In the genomic region with DNA sequence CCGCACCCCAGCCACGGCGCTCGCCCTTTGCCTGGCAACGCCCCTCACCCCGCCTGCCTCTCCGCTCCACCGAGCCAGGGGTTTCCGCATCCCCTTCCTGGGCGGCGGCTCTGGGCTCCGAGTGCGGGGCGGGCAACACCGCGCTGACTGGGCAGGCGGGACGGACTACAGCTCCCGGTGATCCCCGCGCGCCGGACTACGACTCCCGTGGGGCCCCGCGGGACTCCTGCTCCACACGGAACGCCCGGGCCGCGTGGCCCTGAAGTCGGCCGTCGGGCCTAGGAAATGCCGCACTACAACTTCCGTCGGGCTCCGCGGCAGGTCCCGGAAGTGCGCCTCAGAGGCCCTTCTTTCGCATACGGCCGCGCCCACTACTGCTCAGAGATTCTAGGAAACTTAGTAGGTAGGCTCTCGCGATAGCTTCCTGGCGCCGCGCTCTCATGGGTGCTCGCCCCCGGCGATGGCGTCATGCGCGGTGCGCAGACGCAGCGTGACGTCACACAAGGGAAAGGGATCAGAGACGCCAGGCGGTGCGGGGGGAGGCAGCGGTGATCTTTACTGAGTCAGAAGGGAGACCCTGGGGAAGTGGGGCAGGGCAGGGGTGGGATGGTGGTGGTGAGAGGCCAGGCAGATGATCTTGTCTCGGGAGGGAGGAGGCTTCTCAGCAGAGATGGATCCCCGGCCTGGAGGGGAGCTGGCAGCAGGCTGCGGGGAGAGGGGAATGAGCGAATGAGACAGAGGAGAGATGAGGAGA, we compare ENCODE assay signal across 8 cellular contexts. TPM values are rescaled to one million over a fixed set of nuclear protein-coding genes. Genes with fewer than 3 reads are reported as not detected.
DNase-seq lines count a peak whose midpoint lies in the region; ATAC-seq and TF ChIP-seq lines count a peak whose summit lies in the region.

A gene with protein sequence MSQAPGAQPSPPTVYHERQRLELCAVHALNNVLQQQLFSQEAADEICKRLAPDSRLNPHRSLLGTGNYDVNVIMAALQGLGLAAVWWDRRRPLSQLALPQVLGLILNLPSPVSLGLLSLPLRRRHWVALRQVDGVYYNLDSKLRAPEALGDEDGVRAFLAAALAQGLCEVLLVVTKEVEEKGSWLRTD (minus strand): TSS at position 123 of the 754 bp plus-strand sequence. CDS start 760 bp downstream, outside the sequence.

- peak; percentile 75 for ATAC-seq in GM19468 (IDR thresholded peaks at IDR 0.05; ENCODE audit: extremely low read depth, unreplicated experiment)
- peak; percentile 97 for ATAC-seq in lung (ENCODE audit: insufficient read depth, low FRiP score)

- no peaks in the 10 kb centered on the region for H3K9me3 ChIP-seq in CD8-positive, alpha-beta memory T cell (ENCODE audit: low read length)
- H3K9me3 ChIP-seq in lung (ENCODE audit: control insufficient read depth in 2 of 2, insufficient read depth in 1 of 2, low read length in 1 of 2), result peaks cover 0 to 2% of the 10 kb centered on the region in 2 donors

- WGBS in lung, 2 donors, result 2% methylated on average over 65 to 69 of the region's 69 CpGs

- CTCF ChIA-PET in CD8-positive, alpha-beta memory T cell (lab: Charles Lee), result interaction anchor here (1.5 to 1.9 kb wide), 2 partner anchors 50 to 154 kb away, joined by 3 to 6 read pairs; no protein-coding TSS in a partner anchor
- CTCF ChIA-PET in activated CD8-positive, alpha-beta memory T cell treated with anti-CD3 and anti-CD28 coated beads for 36 hours (lab: Charles Lee), result interaction anchor here (0.6 to 2.5 kb wide), 3 partner anchors 32 to 127 kb away, joined by 3 to 9 read pairs (median 3); no protein-coding TSS in a partner anchor

- peak; percentile 7 for TF ChIP-seq CTCF in lung (IDR thresholded peaks at IDR 0.05; ENCODE audit: control extremely low read depth, extremely low read depth)

- H3K4me3 Mint-ChIP-seq in CD8-positive, alpha-beta memory T cell, result peak within 1 kb of the TSS; percentile 66 to 94 (median 89)

- peaks cover 13 to 22% (median 15%) of the 10 kb centered on the region in 3 donors for H3K4me1 Mint-ChIP-seq in CD8-positive, alpha-beta memory T cell

- POLR2A ChIA-PET in CD8-positive, alpha-beta memory T cell (lab: Charles Lee), result interaction anchor here (0.6 to 1.8 kb wide), 5 partner anchors 34 to 294 kb away, joined by 4 to 9 read pairs (median 9); a partner anchor contains a TSS
- POLR2A ChIA-PET in activated CD8-positive, alpha-beta memory T cell treated with anti-CD3 and anti-CD28 coated beads for 36 hours (lab: Charles Lee), result interaction anchor here (1.3 kb wide), 1 partner anchor 135 kb away, joined by 4 read pairs; a partner anchor contains a TSS

- H3K36me3 Mint-ChIP-seq in CD8-positive, alpha-beta memory T cell, result peaks cover 0 to 18% (median 0%) of the 10 kb centered on the region in 3 donors

- no peaks in the 10 kb centered on the region for H3K36me3 ChIP-seq in CD8-positive, alpha-beta memory T cell (ENCODE audit: insufficient read depth, low read length)
- peaks cover 0 to 2% of the 10 kb centered on the region in 2 donors for H3K36me3 ChIP-seq in lung (ENCODE audit: control insufficient read depth in 2 of 2, insufficient read depth in 2 of 2, low read length in 2 of 2)

- H3K27ac Mint-ChIP-seq in CD8-positive, alpha-beta memory T cell, result peak within 1 kb of the TSS; percentile 70 to 100 (median 98)

- peak within 1 kb of the TSS; percentile 76 for H3K4me3 ChIP-seq in CD8-positive, alpha-beta memory T cell (ENCODE audit: low read length)
- H3K4me3 ChIP-seq in lung, result peak within 1 kb of the TSS; percentile 71

- peak within 1 kb of the TSS; percentile 90 for H3K27ac ChIP-seq in CD8-positive, alpha-beta memory T cell (ENCODE audit: low read depth, low read length)
- H3K27ac ChIP-seq in lung (ENCODE audit: low read depth in 1 of 2, low read length in 1 of 2), result peak within 1 kb of the TSS; percentile 66 to 71

- H3K4me1 ChIP-seq in CD8-positive, alpha-beta memory T cell (ENCODE audit: insufficient read depth, low read length), result peaks cover 15% of the 10 kb centered on the region
- H3K4me1 ChIP-seq in lung (ENCODE audit: control insufficient read depth in 2 of 2, insufficient read depth in 2 of 2, low read length in 2 of 2), result peaks cover 0 to 4% of the 10 kb centered on the region in 2 donors

- peaks cover 5 to 6% of the 10 kb centered on the region in 2 donors for H3K27me3 Mint-ChIP-seq in CD8-positive, alpha-beta memory T cell

- no peaks in the 10 kb centered on the region for H3K27me3 ChIP-seq in CD8-positive, alpha-beta memory T cell (ENCODE audit: insufficient read depth, low read length, poor library complexity, severe bottlenecking)
- H3K27me3 ChIP-seq in lung (ENCODE audit: control insufficient read depth, insufficient read depth), result no peaks in the 10 kb centered on the region

- no peaks in the 10 kb centered on the region for H3K9me3 Mint-ChIP-seq in CD8-positive, alpha-beta memory T cell

- peak; percentile 94 to 99 (median 96) for DNase-seq in CD8-positive, alpha-beta memory T cell
- DNase-seq in HT-29 (ENCODE audit: low spot score), result peak; percentile 100
- peak; percentile 99 to 100 for DNase-seq in NOMO-1 (lab: John Stamatoyannopoulos, UW; ENCODE audit: unreplicated experiment in 2 of 2)
- DNase-seq in effector CD8-positive, alpha-beta T cell (lab: John Stamatoyannopoulos, UW), result peak; percentile 95
- peak; percentile 96 for DNase-seq in lung (ENCODE audit: low spot score)
- DNase-seq in stimulated activated CD4-positive, alpha-beta T cell treated with anti-CD3 and anti-CD28 coated beads, TNF-alpha, amount 100 ng/mL, for 4 hours (ENCODE audit: low read depth in 3 of 3), result peak; percentile 93 to 96 (median 95)

RNA-seq across cellular contexts. Expression of the gene that starts here (rescaled TPM):
- total RNA-seq in CD8-positive, alpha-beta memory T cell, result 10 to 100 TPM; 47.4 to 50.9 TPM
- polyA plus RNA-seq in CD8-positive, alpha-beta memory T cell, result 28.4 TPM
- 89.2 and 92.5 TPM in 2 replicates for total RNA-seq in HT-29 (2014; rRNA removed; shearing (Covaris generic))
- total RNA-seq in activated CD8-positive, alpha-beta memory T cell treated with anti-CD3 and anti-CD28 coated beads for 36 hours, result 10 to 100 TPM; 40.0 to 44.8 TPM
- 10 to 100 TPM in 1 of 2 donors, 1 to 10 TPM in 1; 9.8 to 66.9 TPM for total RNA-seq in lung
- polyA plus RNA-seq in lung, result 10 to 100 TPM; 60.2 to 76.8 TPM

Comparison
In these comparisons a context has a peak if more than half of its experiments do, and no peak if none do; other contexts are left out.
1. Peak in every context shown above with its lines: DNase-seq, ATAC-seq, H3K4me3 ChIP-seq and H3K27ac ChIP-seq.